Comparison of ENCODE assay signal across 3 cellular contexts in the genomic region with DNA sequence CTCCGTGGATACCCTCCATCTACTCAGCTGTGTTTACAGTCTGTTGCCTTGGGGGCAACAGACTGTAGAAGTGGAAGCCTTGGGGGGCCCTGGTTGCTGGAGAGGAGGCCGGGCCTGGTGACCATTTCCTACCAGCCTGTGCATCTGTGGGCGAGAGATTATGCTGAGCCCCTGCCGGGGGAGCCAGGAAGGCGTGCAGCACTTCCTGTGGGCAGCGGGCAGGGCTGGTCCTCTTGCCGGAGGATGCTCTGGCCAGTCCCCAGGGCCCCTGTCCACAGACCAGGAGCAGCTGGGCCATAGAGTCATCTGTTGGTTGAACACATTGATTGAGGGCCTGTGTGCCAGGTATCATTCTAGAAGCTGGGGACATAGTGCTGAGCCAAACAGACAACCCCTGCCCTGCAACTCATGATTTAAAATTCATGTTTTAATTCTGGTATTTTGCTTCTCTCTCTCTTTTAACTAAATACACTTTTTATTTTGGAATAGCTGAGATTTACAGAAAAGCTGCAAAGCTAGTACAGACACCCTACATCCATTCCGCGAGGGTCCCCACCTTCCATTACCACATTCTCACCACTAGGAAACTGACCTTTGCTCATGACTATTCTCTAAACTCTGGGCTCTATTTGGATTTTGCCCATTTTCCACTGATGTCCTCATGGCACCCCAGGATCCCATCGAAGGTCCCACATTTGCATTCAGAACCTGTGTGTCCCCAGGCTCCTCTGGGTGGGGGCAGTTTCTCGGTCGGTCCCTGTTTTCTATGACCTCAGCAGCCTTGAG.
TF ChIP-seq lines count a peak whose summit lies in the region.

No MANE protein-coding gene starts in this region.

TF ChIP-seq in SK-N-SH, 30 proteins besides CTCF, POLR2A, EP300 and RAD21:
- TF ChIP-seq FOXM1 (IDR thresholded peaks at IDR 0.05; ENCODE audit: low read depth) (no peak), YY1 (IDR thresholded peaks at IDR 0.05; ENCODE audit: low read depth) (no peak), FOSL2 (IDR thresholded peaks at IDR 0.05; ENCODE audit: borderline replicate concordance, low read depth) (no peak), NFIC (IDR thresholded peaks at IDR 0.05; ENCODE audit: borderline replicate concordance) (no peak), PBX3 (IDR thresholded peaks at IDR 0.05) (no peak), SIN3A (IDR thresholded peaks at IDR 0.05; ENCODE audit: borderline replicate concordance, low read depth, low read length) (no peak), ZBTB33 (IDR thresholded peaks at IDR 0.05; ENCODE audit: borderline replicate concordance, low read depth) (no peak), IRF3 (IDR thresholded peaks at IDR 0.05; ENCODE audit: low read depth, low read length) (no peak), MXI1 (IDR thresholded peaks at IDR 0.05; ENCODE audit: low read depth, low read length) (no peak), EZH2phosphoT487 (IDR thresholded peaks at IDR 0.05; ENCODE audit: borderline replicate concordance, low read depth) (no peak), TAF1 (IDR thresholded peaks at IDR 0.05; ENCODE audit: borderline replicate concordance, low read depth, low read length) (no peak), NRF1 (IDR thresholded peaks at IDR 0.05; ENCODE audit: low read depth, low read length) (no peak), RFX5 (IDR thresholded peaks at IDR 0.05; ENCODE audit: low read length) (no peak), CHD2 (IDR thresholded peaks at IDR 0.05; ENCODE audit: low read length, partially characterized antibody) (no peak)
- TF ChIP-seq, protein P1, sequence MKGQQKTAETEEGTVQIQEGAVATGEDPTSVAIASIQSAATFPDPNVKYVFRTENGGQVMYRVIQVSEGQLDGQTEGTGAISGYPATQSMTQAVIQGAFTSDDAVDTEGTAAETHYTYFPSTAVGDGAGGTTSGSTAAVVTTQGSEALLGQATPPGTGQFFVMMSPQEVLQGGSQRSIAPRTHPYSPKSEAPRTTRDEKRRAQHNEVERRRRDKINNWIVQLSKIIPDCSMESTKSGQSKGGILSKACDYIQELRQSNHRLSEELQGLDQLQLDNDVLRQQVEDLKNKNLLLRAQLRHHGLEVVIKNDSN (IDR thresholded peaks at IDR 0.05; ENCODE audit: borderline replicate concordance, low read depth), result no peak
TF ChIP-seq in SK-N-SH: peak in this region for 0.

TF ChIP-seq in SK-N-SH treated with all-trans-retinoic acid at 6 μM for 48 hours, 23 proteins besides CTCF, POLR2A, EP300 and RAD21:
- TF ChIP-seq PPARA (CRISPR knock-in tag; IDR thresholded peaks at IDR 0.05; ENCODE audit: borderline replicate concordance), result no peak
- no peak for TF ChIP-seq ZNF8 (CRISPR knock-in tag; IDR thresholded peaks at IDR 0.05)
- TF ChIP-seq OSR1 (CRISPR knock-in tag; IDR thresholded peaks at IDR 0.05), result no peak
- no peak for TF ChIP-seq ZNF565 (CRISPR knock-in tag; conservative IDR thresholded peaks at IDR 0.05; ENCODE audit: low read depth)
- TF ChIP-seq ZNF70 (CRISPR knock-in tag; IDR thresholded peaks at IDR 0.05), result no peak
- no peak for TF ChIP-seq TCF4 (CRISPR knock-in tag; IDR thresholded peaks at IDR 0.05; ENCODE audit: borderline replicate concordance)
- no peak for TF ChIP-seq ISL1 (CRISPR knock-in tag; IDR thresholded peaks at IDR 0.05)
- no peak for TF ChIP-seq ZC3H10 (CRISPR knock-in tag; IDR thresholded peaks at IDR 0.05)
- TF ChIP-seq SNAI2 (CRISPR knock-in tag; IDR thresholded peaks at IDR 0.05), result no peak
- TF ChIP-seq TSHZ2 (CRISPR knock-in tag; IDR thresholded peaks at IDR 0.05), result no peak
- TF ChIP-seq GLIS3 (CRISPR knock-in tag; IDR thresholded peaks at IDR 0.05), result no peak

TF ChIP-seq in H1, 55 proteins besides CTCF, POLR2A, EP300 and RAD21:
- TF ChIP-seq BRCA1 (IDR thresholded peaks at IDR 0.05; ENCODE audit: low read depth, low read length) (no peak), TEAD4 (IDR thresholded peaks at IDR 0.05; ENCODE audit: low read depth, low read length) (0 out of 2 replicates have a peak, but pooled peaks have one; percentile 21)
